Comparison of ENCODE assay signal across 16 cellular contexts in genomic region chr9:101479337-101480045, GRCh38. TPM values are rescaled to one million over a fixed set of nuclear protein-coding genes. Genes with fewer than 3 reads are reported as not detected.
DNase-seq lines count a peak whose midpoint lies in the region; ATAC-seq and TF ChIP-seq lines count a peak whose summit lies in the region.
"Had no signal": no experiment of that assay in that cellular context is flagged by ENCODE, and none has a peak within 500 bp of the region (broad histone marks: within the 10 kb centered on the region; RNA-seq: fewer than 3 reads in every experiment).

No MANE protein-coding gene starts in this region.

- H3K9me2 ChIP-seq in Karpas-422 (replicated peaks; ENCODE audit: insufficient read depth, low read length): no peaks in the 10 kb centered on the region

- H3K36me3 ChIP-seq in left ventricle myocardium inferior (peaks cover 24% of the 10 kb centered on the region), lower lobe of right lung (peaks cover 4% of the 10 kb centered on the region), vagina (peaks cover 0 to 16% of the 10 kb centered on the region in 2 donors), Karpas-422 (ENCODE audit: insufficient read depth, low read length) (no peaks in the 10 kb centered on the region)

- DNase-seq in left ventricle myocardium inferior (no peak), Right ventricle myocardium inferior (ENCODE audit: missing footprints) (no peak), choroid plexus epithelial cell (ENCODE audit: low read depth) (peak; percentile 80), lower lobe of right lung (no peak), vagina (ENCODE audit: extremely low spot score in 2 of 2) (no peak), Karpas-422 (no peak)
- DNase-seq in activated CD4-positive, CD25-positive, alpha-beta regulatory T cell (lab: John Stamatoyannopoulos, UW): no peak
- DNase-seq: activated CD4-positive, alpha-beta T cell treated with anti-CD3 and anti-CD28 coated beads, Interleukin-2, amount 50 U/mL, for 4 hours; heart left ventricle; T-helper 2 cell had no signal

- H2AFZ ChIP-seq in Karpas-422 (ENCODE audit: low read length): no peak overlapping the region
- H2AFZ ChIP-seq: parathyroid adenoma had no signal

- no peaks in the 10 kb centered on the region for H4K20me1 ChIP-seq in Karpas-422 (ENCODE audit: insufficient read depth, low read depth, low read length)

- H3K79me2 ChIP-seq in Karpas-422 (ENCODE audit: low read length): no peaks in the 10 kb centered on the region

- TF ChIP-seq CTCF in left ventricle myocardium inferior (IDR thresholded peaks at IDR 0.05; ENCODE audit: borderline replicate concordance): no peak
- no peak for TF ChIP-seq CTCF in choroid plexus epithelial cell (conservative IDR thresholded peaks at IDR 0.05; ENCODE audit: low read depth, low read length)
- no peak for TF ChIP-seq CTCF in lower lobe of right lung (IDR thresholded peaks at IDR 0.05)
- no peak for TF ChIP-seq CTCF in vagina (IDR thresholded peaks at IDR 0.05)

- no peak overlapping the region for H3K9ac ChIP-seq in Karpas-422 (ENCODE audit: low read length)
- H3K9ac ChIP-seq: KMS-11, parathyroid adenoma had no signal

- H3K27me3 ChIP-seq in left ventricle myocardium inferior (ENCODE audit: low read depth) (no peaks in the 10 kb centered on the region), lower lobe of right lung (ENCODE audit: low read depth) (no peaks in the 10 kb centered on the region), vagina (no peaks in the 10 kb centered on the region), Karpas-422 (ENCODE audit: low read length) (no peaks in the 10 kb centered on the region)

- ATAC-seq in Right ventricle myocardium inferior (no peak), lower lobe of right lung (peak; percentile 69 to 75), GM19467 (IDR thresholded peaks at IDR 0.05; ENCODE audit: unreplicated experiment) (no peak)
- ATAC-seq: activated T-helper 17 cell treated with anti-CD3 and anti-CD28 coated beads, Interleukin-2, amount 50 U/mL, for 72 hours had no signal

- no peak for TF ChIP-seq POLR2A in vagina (IDR thresholded peaks at IDR 0.05)

- intact Hi-C loops in left ventricle myocardium inferior (cut with micrococcal nuclease): no loop called here
- intact Hi-C loops in Right ventricle myocardium inferior (cut with DNase I): no loop called here
- intact Hi-C loops in lower lobe of right lung (cut with DNase I): no loop called here
- intact Hi-C loops in vagina (cut with DNase I): no loop called here

- H3K27ac ChIP-seq in left ventricle myocardium inferior (replicated peaks) (peak overlapping the region; percentile 33), lower lobe of right lung (no peak overlapping the region), vagina (peak overlapping the region; percentile 19), Karpas-422 (ENCODE audit: low read length) (no peak overlapping the region)
- H3K27ac ChIP-seq: heart left ventricle, KMS-11, parathyroid adenoma had no signal

- H3K9me3 ChIP-seq in left ventricle myocardium inferior (replicated peaks) (no peaks in the 10 kb centered on the region), lower lobe of right lung (no peaks in the 10 kb centered on the region), vagina (no peaks in the 10 kb centered on the region), Karpas-422 (ENCODE audit: low read length) (no peaks in the 10 kb centered on the region)
- H3K9me3 ChIP-seq: heart left ventricle had no signal

- no peak overlapping the region for H3K4me3 ChIP-seq in left ventricle myocardium inferior
- no peak overlapping the region for H3K4me3 ChIP-seq in choroid plexus epithelial cell (ENCODE audit: low read depth, low read length)
- H3K4me3 ChIP-seq in lower lobe of right lung: no peak overlapping the region
- H3K4me3 ChIP-seq in vagina: no peak overlapping the region
- H3K4me3 ChIP-seq in Karpas-422 (ENCODE audit: low read length): no peak overlapping the region
- H3K4me3 ChIP-seq: heart left ventricle had no signal

- no peak overlapping the region for H3K4me2 ChIP-seq in Karpas-422 (ENCODE audit: low read depth, low read length, poor library complexity, severe bottlenecking)
- H3K4me2 ChIP-seq: KMS-11 had no signal

- H3K4me1 ChIP-seq in left ventricle myocardium inferior: peaks cover 80% of the 10 kb centered on the region
- H3K4me1 ChIP-seq in lower lobe of right lung: no peaks in the 10 kb centered on the region
- H3K4me1 ChIP-seq in vagina: peaks cover 58% of the 10 kb centered on the region
- no peaks in the 10 kb centered on the region for H3K4me1 ChIP-seq in Karpas-422 (ENCODE audit: low read length)
- H3K4me1 ChIP-seq: parathyroid adenoma had no signal

RNA-seq across cellular contexts. Expression of gene ALDOB, which starts 43.9 kb away (rescaled TPM):
- total RNA-seq in left ventricle myocardium inferior: 0.41 TPM
- 0.43 TPM for total RNA-seq in Right ventricle myocardium inferior
- 0.38 TPM for total RNA-seq in lower lobe of right lung
- not detected for total RNA-seq in vagina
- not detected in 2 replicates for total RNA-seq in Karpas-422 (2014; rRNA removed; shearing (Covaris generic); ENCODE audit: low replicate concordance)
- total RNA-seq: activated T-helper 17 cell treated with anti-CD3 and anti-CD28 coated beads, Interleukin-2, amount 50 U/mL, for 72 hours; astrocyte; mesothelial cell of epicardium had no signal

RNA-seq across cellular contexts. Expression of gene RNF20, which starts 54.2 kb away (rescaled TPM):
- total RNA-seq in left ventricle myocardium inferior: 55.4 TPM
- 48.3 TPM for total RNA-seq in Right ventricle myocardium inferior
- 50.7 TPM for total RNA-seq in lower lobe of right lung
- total RNA-seq in vagina: 22.3 TPM
- total RNA-seq in Karpas-422 (2014; rRNA removed; shearing (Covaris generic); ENCODE audit: low replicate concordance): 12.0 and 17.7 TPM in 2 replicates

Comparison
In these comparisons a context has a peak if more than half of its experiments do, and no peak if none do; other contexts are left out.
1. H3K27ac ChIP-seq: peak in left ventricle myocardium inferior (single experiment) and vagina (single experiment); none in lower lobe of right lung (single experiment) and Karpas-422 (single experiment).
2. ATAC-seq: peak in lower lobe of right lung (2 of 2); none in Right ventricle myocardium inferior (single experiment) and GM19467 (single experiment).